ENCODE assay signal across 1 cellular context in genomic region chr6:53134601-53135235, GRCh38.
TF ChIP-seq lines count a peak whose summit lies in the region.

No MANE protein-coding gene starts in this region.

TF ChIP-seq in HepG2, 621 proteins besides CTCF, POLR2A, EP300 and RAD21 (continued from another document and continues in another):
- TF ChIP-seq, protein P1, sequence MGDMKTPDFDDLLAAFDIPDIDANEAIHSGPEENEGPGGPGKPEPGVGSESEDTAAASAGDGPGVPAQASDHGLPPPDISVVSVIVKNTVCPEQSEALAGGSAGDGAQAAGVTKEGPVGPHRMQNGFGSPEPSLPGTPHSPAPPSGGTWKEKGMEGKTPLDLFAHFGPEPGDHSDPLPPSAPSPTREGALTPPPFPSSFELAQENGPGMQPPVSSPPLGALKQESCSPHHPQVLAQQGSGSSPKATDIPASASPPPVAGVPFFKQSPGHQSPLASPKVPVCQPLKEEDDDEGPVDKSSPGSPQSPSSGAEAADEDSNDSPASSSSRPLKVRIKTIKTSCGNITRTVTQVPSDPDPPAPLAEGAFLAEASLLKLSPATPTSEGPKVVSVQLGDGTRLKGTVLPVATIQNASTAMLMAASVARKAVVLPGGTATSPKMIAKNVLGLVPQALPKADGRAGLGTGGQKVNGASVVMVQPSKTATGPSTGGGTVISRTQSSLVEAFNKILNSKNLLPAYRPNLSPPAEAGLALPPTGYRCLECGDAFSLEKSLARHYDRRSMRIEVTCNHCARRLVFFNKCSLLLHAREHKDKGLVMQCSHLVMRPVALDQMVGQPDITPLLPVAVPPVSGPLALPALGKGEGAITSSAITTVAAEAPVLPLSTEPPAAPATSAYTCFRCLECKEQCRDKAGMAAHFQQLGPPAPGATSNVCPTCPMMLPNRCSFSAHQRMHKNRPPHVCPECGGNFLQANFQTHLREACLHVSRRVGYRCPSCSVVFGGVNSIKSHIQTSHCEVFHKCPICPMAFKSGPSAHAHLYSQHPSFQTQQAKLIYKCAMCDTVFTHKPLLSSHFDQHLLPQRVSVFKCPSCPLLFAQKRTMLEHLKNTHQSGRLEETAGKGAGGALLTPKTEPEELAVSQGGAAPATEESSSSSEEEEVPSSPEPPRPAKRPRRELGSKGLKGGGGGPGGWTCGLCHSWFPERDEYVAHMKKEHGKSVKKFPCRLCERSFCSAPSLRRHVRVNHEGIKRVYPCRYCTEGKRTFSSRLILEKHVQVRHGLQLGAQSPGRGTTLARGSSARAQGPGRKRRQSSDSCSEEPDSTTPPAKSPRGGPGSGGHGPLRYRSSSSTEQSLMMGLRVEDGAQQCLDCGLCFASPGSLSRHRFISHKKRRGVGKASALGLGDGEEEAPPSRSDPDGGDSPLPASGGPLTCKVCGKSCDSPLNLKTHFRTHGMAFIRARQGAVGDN (CRISPR knock-in tag; IDR thresholded peaks at IDR 0.05) = no peak
- TF ChIP-seq ZBTB8A (CRISPR knock-in tag; IDR thresholded peaks at IDR 0.05; ENCODE audit: borderline replicate concordance, low read depth) = no peak
- no peak for TF ChIP-seq SMARCE1 (IDR thresholded peaks at IDR 0.05; ENCODE audit: borderline replicate concordance)
- no peak for TF ChIP-seq KLF12 (CRISPR knock-in tag; IDR thresholded peaks at IDR 0.05; ENCODE audit: borderline replicate concordance)
- TF ChIP-seq NR2F6 (IDR thresholded peaks at IDR 0.05) = peak; percentile 92
- peak; percentile 87 for TF ChIP-seq NR2F6 (CRISPR knock-in tag; IDR thresholded peaks at IDR 0.05)
- TF ChIP-seq KLF16 (CRISPR knock-in tag; IDR thresholded peaks at IDR 0.05) = peak in 1 of 2 experiments; percentile 90; a peak in 2 of 4 replicates
- no peak for TF ChIP-seq ZNF766 (CRISPR knock-in tag; IDR thresholded peaks at IDR 0.05; ENCODE audit: borderline replicate concordance)
- peak; percentile 80; the same call in 1 of the 2 replicates for TF ChIP-seq RXRA (CRISPR knock-in tag; IDR thresholded peaks at IDR 0.05)
- no peak for TF ChIP-seq ZNF407 (CRISPR knock-in tag; IDR thresholded peaks at IDR 0.05; ENCODE audit: not compliant biosample characterization)
- TF ChIP-seq KDM5A (IDR thresholded peaks at IDR 0.05; ENCODE audit: borderline replicate concordance, low read length) = no peak
- TF ChIP-seq ZNF549 (CRISPR knock-in tag; IDR thresholded peaks at IDR 0.05) = no peak
- TF ChIP-seq ZFP82 (CRISPR knock-in tag; IDR thresholded peaks at IDR 0.05; ENCODE audit: borderline replicate concordance) = no peak
- TF ChIP-seq PAF1 (CRISPR knock-in tag; IDR thresholded peaks at IDR 0.05) = no peak
- TF ChIP-seq GATAD2A (CRISPR knock-in tag; IDR thresholded peaks at IDR 0.05) = peak; percentile 98
- no peak for TF ChIP-seq ZNF329 (CRISPR knock-in tag; IDR thresholded peaks at IDR 0.05; ENCODE audit: low read depth)
- no peak for TF ChIP-seq FOXA1 (IDR thresholded peaks at IDR 0.05)
- peak; percentile 70 for TF ChIP-seq FOXA1 (CRISPR knock-in tag; IDR thresholded peaks at IDR 0.05)
- TF ChIP-seq MATR3 (CRISPR knock-in tag; IDR thresholded peaks at IDR 0.05) = no peak
- TF ChIP-seq, protein P2, sequence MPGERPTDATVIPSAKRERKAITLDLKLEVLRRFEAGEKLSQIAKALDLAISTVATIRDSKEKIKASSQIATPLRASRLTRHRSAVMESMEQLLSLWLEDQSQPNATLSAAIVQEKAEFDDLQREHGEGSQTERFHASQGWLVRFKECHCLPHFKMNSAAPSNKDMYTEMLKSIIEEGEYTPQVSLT (CRISPR knock-in tag; IDR thresholded peaks at IDR 0.05; ENCODE audit: borderline replicate concordance, low read depth) = no peak
- TF ChIP-seq HDAC2 (CRISPR knock-in tag; IDR thresholded peaks at IDR 0.05) = peak; percentile 97
- TF ChIP-seq ZNF251 (CRISPR knock-in tag; IDR thresholded peaks at IDR 0.05) = no peak
- TF ChIP-seq SOX6 (IDR thresholded peaks at IDR 0.05) = no peak
- peak; percentile 100 for TF ChIP-seq SOX6 (CRISPR knock-in tag; IDR thresholded peaks at IDR 0.05)
- no peak for TF ChIP-seq ZNF280B (CRISPR knock-in tag; IDR thresholded peaks at IDR 0.05; ENCODE audit: borderline replicate concordance)
- peak in 1 of 2 experiments; percentile 76; a peak in 2 of 4 replicates for TF ChIP-seq ATF4 (CRISPR knock-in tag; IDR thresholded peaks at IDR 0.05)
- no peak for TF ChIP-seq MAF1 (CRISPR knock-in tag; IDR thresholded peaks at IDR 0.05; ENCODE audit: borderline replicate concordance)
- TF ChIP-seq HIC2 (CRISPR knock-in tag; IDR thresholded peaks at IDR 0.05; ENCODE audit: low read depth) = no peak
- TF ChIP-seq BRD4 (CRISPR knock-in tag; IDR thresholded peaks at IDR 0.05) = no peak; the same call in 1 of the 2 replicates
- TF ChIP-seq, protein P3, sequence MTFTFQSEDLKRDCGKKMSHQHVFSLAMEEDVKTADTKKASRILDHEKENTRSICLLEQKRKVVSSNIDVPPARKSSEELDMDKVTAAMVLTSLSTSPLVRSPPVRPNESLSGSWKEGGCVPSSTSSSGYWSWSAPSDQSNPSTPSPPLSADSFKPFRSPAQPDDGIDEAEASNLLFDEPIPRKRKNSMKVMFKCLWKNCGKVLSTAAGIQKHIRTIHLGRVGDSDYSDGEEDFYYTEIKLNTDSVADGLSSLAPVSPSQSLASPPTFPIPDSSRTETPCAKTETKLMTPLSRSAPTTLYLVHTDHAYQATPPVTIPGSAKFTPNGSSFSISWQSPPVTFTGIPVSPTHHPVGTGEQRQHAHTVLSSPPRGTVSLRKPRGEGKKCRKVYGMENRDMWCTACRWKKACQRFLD (CRISPR knock-in tag; IDR thresholded peaks at IDR 0.05; ENCODE audit: borderline replicate concordance) = peak; percentile 33; the same call in 1 of the 2 replicates
- TF ChIP-seq ZNF75D (CRISPR knock-in tag; IDR thresholded peaks at IDR 0.05; ENCODE audit: borderline replicate concordance) = no peak
- no peak for TF ChIP-seq RBAK (CRISPR knock-in tag; IDR thresholded peaks at IDR 0.05)
- TF ChIP-seq EZH2 (conservative IDR thresholded peaks at IDR 0.05; ENCODE audit: low read depth, low read length) = no peak
- TF ChIP-seq SMARCC2 (IDR thresholded peaks at IDR 0.05) = no peak
- TF ChIP-seq CENPT (CRISPR knock-in tag; IDR thresholded peaks at IDR 0.05; ENCODE audit: low read depth) = no peak
- TF ChIP-seq CCDC6 (CRISPR knock-in tag; IDR thresholded peaks at IDR 0.05) = no peak
- no peak for TF ChIP-seq ZNF891 (CRISPR knock-in tag; IDR thresholded peaks at IDR 0.05)
- TF ChIP-seq ZBTB42 (CRISPR knock-in tag; IDR thresholded peaks at IDR 0.05) = no peak
- TF ChIP-seq ZBTB34 (CRISPR knock-in tag; IDR thresholded peaks at IDR 0.05) = 0 out of 2 replicates have a peak, but pooled peaks have one; percentile 56
- TF ChIP-seq ZC3H4 (CRISPR knock-in tag; IDR thresholded peaks at IDR 0.05; ENCODE audit: borderline replicate concordance) = no peak
- 0 out of 2 replicates have a peak, but pooled peaks have one; percentile 32 for TF ChIP-seq ZNF740 (CRISPR knock-in tag; IDR thresholded peaks at IDR 0.05)
